In genomic region chr3:187975571-187976360, GRCh38 we compare ENCODE assay signal across 13 cellular contexts.
DNase-seq lines count a peak whose midpoint lies in the region; ATAC-seq and TF ChIP-seq lines count a peak whose summit lies in the region.
"Had no signal": no experiment of that assay in that cellular context is flagged by ENCODE, and none has a peak within 500 bp of the region (broad histone marks: within the 10 kb centered on the region; RNA-seq: fewer than 3 reads in every experiment).

No MANE protein-coding gene starts in this region.

- H3K4me3 Mint-ChIP-seq in activated T-cell treated with anti-CD3 and anti-CD28 coated beads, Interleukin-2, amount 50 U/mL, for 72 hours: peak overlapping the region; percentile 78 to 96
- H3K4me3 Mint-ChIP-seq: mesothelial cell of epicardium, type B pancreatic cell had no signal

- no peak overlapping the region for H3K4ac ChIP-seq in mesendoderm (ENCODE audit: low read depth, low read length)

- H3K36me3 ChIP-seq in ACC112 (ENCODE audit: insufficient read depth, low read length) (no peaks in the 10 kb centered on the region; the same call in 1 of the 2 replicates), HCT116 (ENCODE audit: control insufficient read depth in 1 of 2, insufficient read depth in 2 of 2, low read length in 2 of 2) (no peaks in the 10 kb centered on the region), mesendoderm (ENCODE audit: control insufficient read depth, insufficient read depth, low read length) (no peaks in the 10 kb centered on the region), HAP-1 (replicated peaks) (no peaks in the 10 kb centered on the region)

- H3K4me2 ChIP-seq in HCT116 (ENCODE audit: low read length) (peak overlapping the region; percentile 39), mesendoderm (ENCODE audit: low read length) (no peak overlapping the region)

- H3K4me1 ChIP-seq in ACC112 (ENCODE audit: control insufficient read depth, insufficient read depth, low read length, unreplicated experiment) (peaks cover 18% of the 10 kb centered on the region), HCT116 (ENCODE audit: control insufficient read depth in 1 of 2, insufficient read depth in 2 of 2, low read length in 2 of 2) (peaks cover 0 to 16% of the 10 kb centered on the region in 2 experiments; a peak in 2 of 4 replicates), mesendoderm (ENCODE audit: control insufficient read depth, low read depth, low read length) (peaks cover 3% of the 10 kb centered on the region), HAP-1 (no peaks in the 10 kb centered on the region)

- no peak for TF ChIP-seq CTCF in HCT116 (IDR thresholded peaks at IDR 0.05 in 2 of 3, conservative IDR thresholded peaks at IDR 0.05 in 1 of 3; ENCODE audit: borderline replicate concordance in 1 of 3, insufficient read depth in 1 of 3, low read depth in 2 of 3, low read length in 2 of 3)

- TF ChIP-seq POLR2A in HCT116 (IDR thresholded peaks at IDR 0.05; ENCODE audit: borderline replicate concordance, extremely low read depth, insufficient read depth, insufficient read length): no peak

- H3K56ac ChIP-seq in mesendoderm (ENCODE audit: low read length): no peak overlapping the region

- peak overlapping the region; percentile 27 for H4K5ac ChIP-seq in mesendoderm (ENCODE audit: low read length)

- peaks cover 0 to 2% of the 10 kb centered on the region in 2 donors for H3K9me3 Mint-ChIP-seq in activated T-cell treated with anti-CD3 and anti-CD28 coated beads, Interleukin-2, amount 50 U/mL, for 72 hours
- H3K9me3 Mint-ChIP-seq: type B pancreatic cell had no signal

- H3K4me1 Mint-ChIP-seq in activated T-cell treated with anti-CD3 and anti-CD28 coated beads, Interleukin-2, amount 50 U/mL, for 72 hours (ENCODE audit: low read depth): peaks cover 74% of the 10 kb centered on the region
- H3K4me1 Mint-ChIP-seq: mesothelial cell of epicardium had no signal

- peak overlapping the region; percentile 98 for H3K27ac Mint-ChIP-seq in activated T-cell treated with anti-CD3 and anti-CD28 coated beads, Interleukin-2, amount 50 U/mL, for 72 hours
- H3K27ac Mint-ChIP-seq: mesothelial cell of epicardium, type B pancreatic cell had no signal

- RAD21 ChIA-PET in HCT116 (lab: Charles Lee; ENCODE audit: low non-redundant PET in 1 of 2, low total read pairs in 2 of 2, uncharacterized antibody in 2 of 2, unreplicated experiment in 2 of 2): no interaction called here

- no peak overlapping the region for H3K23ac ChIP-seq in mesendoderm (ENCODE audit: low read length)

- ATAC-seq in HCT116 (peak; percentile 72), HG03432 (IDR thresholded peaks at IDR 0.05; ENCODE audit: unreplicated experiment) (no peak), SK-N-SH treated with all-trans-retinoic acid at 6 μM for 48 hours (no peak)
- peak; percentile 61 to 62 for ATAC-seq in activated T-cell treated with anti-CD3 and anti-CD28 coated beads, Interleukin-2, amount 50 U/mL, for 72 hours (replicated peaks in 1 of 2)

- CTCF ChIA-PET in HCT116 (lab: Charles Lee): no interaction called here

- H2BK120ac ChIP-seq in mesendoderm (ENCODE audit: low read depth, low read length): no peak overlapping the region

- in situ Hi-C loops in HAP-1 (cut with MboI; ENCODE audit: low sequenced_read_pairs): no loop called here

- peaks cover 10% of the 10 kb centered on the region for H3K27me3 Mint-ChIP-seq in activated T-cell treated with anti-CD3 and anti-CD28 coated beads, Interleukin-2, amount 50 U/mL, for 72 hours (ENCODE audit: low read depth)

- H3K9me2 ChIP-seq in HCT116 (ENCODE audit: insufficient read depth): no peaks in the 10 kb centered on the region

- no TSS peak for BruUV-seq in HCT116 (replicated peaks; lab: Mats Ljungman, UMichigan)

- H3K79me2 ChIP-seq in ACC112 (ENCODE audit: control insufficient read depth, insufficient read depth, low read length, unreplicated experiment) (no peaks in the 10 kb centered on the region), HCT116 (ENCODE audit: insufficient read depth, low read length) (no peaks in the 10 kb centered on the region), mesendoderm (ENCODE audit: control insufficient read depth, insufficient read depth, low read length) (no peaks in the 10 kb centered on the region)

- H3K79me1 ChIP-seq in mesendoderm (ENCODE audit: low read length): no peaks in the 10 kb centered on the region

- H3K27ac ChIP-seq in ACC112 (ENCODE audit: low read depth, low read length): peak overlapping the region; percentile 67
- no peak overlapping the region for H3K27ac ChIP-seq in HCT116 (ENCODE audit: low read depth, low read length)
- no peak overlapping the region for H3K27ac ChIP-seq in mesendoderm (ENCODE audit: low read depth, low read length)

- no peak overlapping the region for H3K18ac ChIP-seq in mesendoderm (ENCODE audit: low read length)

- H2AFZ ChIP-seq in ACC112 (ENCODE audit: low read length, unreplicated experiment): peak overlapping the region; percentile 55
- no peak overlapping the region for H2AFZ ChIP-seq in HCT116 (ENCODE audit: low read depth, low read length, poor library complexity, severe bottlenecking)

- H2AK5ac ChIP-seq in mesendoderm (ENCODE audit: low read length): no peak overlapping the region

- H3K36me3 Mint-ChIP-seq in activated T-cell treated with anti-CD3 and anti-CD28 coated beads, Interleukin-2, amount 50 U/mL, for 72 hours (ENCODE audit: insufficient read depth in 2 of 2): peaks cover 7 to 12% of the 10 kb centered on the region in 2 donors
- H3K36me3 Mint-ChIP-seq: type B pancreatic cell had no signal

- H2BK15ac ChIP-seq in mesendoderm (replicated peaks; ENCODE audit: low read depth): no peak overlapping the region

- no CpG with 5 or more reads among the region's 7 CpGs for WGBS in mesendoderm (ENCODE audit: extremely low coverage, insufficient coverage, low lambda C conversion rate)

- POLR2A ChIA-PET in HCT116 (lab: Charles Lee): no interaction called here

- no peaks in the 10 kb centered on the region for H4K20me1 ChIP-seq in HCT116 (ENCODE audit: insufficient read depth)

- no peak overlapping the region for H2BK5ac ChIP-seq in mesendoderm (ENCODE audit: low read length)

- no peaks in the 10 kb centered on the region for H3K27me3 ChIP-seq in ACC112 (ENCODE audit: insufficient read depth, low read length)
- no peaks in the 10 kb centered on the region for H3K27me3 ChIP-seq in HCT116 (ENCODE audit: insufficient read depth, low read length)
- H3K27me3 ChIP-seq in mesendoderm (ENCODE audit: insufficient read depth, low read length, poor library complexity): no peaks in the 10 kb centered on the region
- H3K27me3 ChIP-seq in HAP-1 (ENCODE audit: low read depth): no peaks in the 10 kb centered on the region

- peaks cover 3 to 5% of the 10 kb centered on the region in 2 experiments; a peak in 2 of 4 replicates for H3K9me3 ChIP-seq in HCT116 (ENCODE audit: control insufficient read depth in 1 of 2, insufficient read depth in 1 of 2, low read depth in 1 of 2, low read length in 2 of 2)
- H3K9me3 ChIP-seq in HAP-1: no peaks in the 10 kb centered on the region

- TF ChIP-seq RAD21 in HCT116 (IDR thresholded peaks at IDR 0.05; ENCODE audit: low read depth): no peak

- intact Hi-C loops in HCT116 (cut with micrococcal nuclease): no loop called here

- H4K8ac ChIP-seq in mesendoderm (ENCODE audit: low read depth, low read length): no peak overlapping the region

- H3K4me3 ChIP-seq in ACC112 (ENCODE audit: low read depth, low read length): 0 out of 2 replicates have a peak overlapping the region, but pooled peaks have one; percentile 38
- no peak overlapping the region for H3K4me3 ChIP-seq in HCT116 (replicated peaks in 1 of 2; ENCODE audit: low read depth in 1 of 2, low read length in 2 of 2)
- H3K4me3 ChIP-seq in mesendoderm (ENCODE audit: low read length): no peak overlapping the region
- H3K4me3 ChIP-seq in HAP-1: no peak overlapping the region

- H3K9ac ChIP-seq in HCT116 (ENCODE audit: low read length): no peak overlapping the region
- no peak overlapping the region for H3K9ac ChIP-seq in mesendoderm (ENCODE audit: low read length)

- DNase-seq in HCT116 (ENCODE audit: low read depth, low spot score): peak; percentile 4
- peak in 1 of 2 donors; percentile 29 for DNase-seq in activated T-cell treated with anti-CD3 and anti-CD28 coated beads, Interleukin-2, amount 50 U/mL, for 72 hours
- DNase-seq in mesendoderm: peak; percentile 60
- no peak for DNase-seq in COLO829 (ENCODE audit: low spot score)
- DNase-seq in HAP-1 (ENCODE audit: low spot score in 2 of 2): no peak
- DNase-seq: foreskin melanocyte, IMR-90, NCI-H748 treated with DMSO at 0.1 percent for 48 hours had no signal

TF ChIP-seq in HCT116, 20 proteins besides CTCF, POLR2A, EP300 and RAD21 (continues in another document):
- no peak for TF ChIP-seq SIN3A (IDR thresholded peaks at IDR 0.05; ENCODE audit: low read depth)
- no peak for TF ChIP-seq MAX (IDR thresholded peaks at IDR 0.05)
- TF ChIP-seq YY1 (IDR thresholded peaks at IDR 0.05; ENCODE audit: extremely low read depth, insufficient replicate concordance, low read depth, low read length): no peak
- TF ChIP-seq JUND (IDR thresholded peaks at IDR 0.05): 0 out of 2 replicates have a peak, but pooled peaks have one; percentile 15
- TF ChIP-seq EZH2phosphoT487 (IDR thresholded peaks at IDR 0.05; ENCODE audit: borderline replicate concordance): no peak
- TF ChIP-seq ZFX (IDR thresholded peaks at IDR 0.05): no peak
- TF ChIP-seq SP1 (IDR thresholded peaks at IDR 0.05; ENCODE audit: low read depth): no peak
- no peak for TF ChIP-seq ELF1 (IDR thresholded peaks at IDR 0.05; ENCODE audit: borderline replicate concordance, low read depth)

TF ChIP-seq in SK-N-SH treated with all-trans-retinoic acid at 6 μM for 48 hours, 23 proteins besides CTCF, POLR2A, EP300 and RAD21 (continues in another document):
- TF ChIP-seq PPARA (CRISPR knock-in tag; IDR thresholded peaks at IDR 0.05; ENCODE audit: borderline replicate concordance) (no peak), ZNF8 (CRISPR knock-in tag; IDR thresholded peaks at IDR 0.05) (no peak), ESRRG (CRISPR knock-in tag; IDR thresholded peaks at IDR 0.05) (no peak), CSDC2 (CRISPR knock-in tag; IDR thresholded peaks at IDR 0.05) (no peak), SNAI2 (CRISPR knock-in tag; IDR thresholded peaks at IDR 0.05) (no peak), TCF4 (CRISPR knock-in tag; IDR thresholded peaks at IDR 0.05; ENCODE audit: borderline replicate concordance) (no peak), OSR1 (CRISPR knock-in tag; IDR thresholded peaks at IDR 0.05) (no peak)

Comparison
In these comparisons a context has a peak if more than half of its experiments do, and no peak if none do; other contexts are left out.
1. ATAC-seq: peak in HCT116 (single experiment) and activated T-cell treated with anti-CD3 and anti-CD28 coated beads, Interleukin-2, amount 50 U/mL, for 72 hours (2 of 2); none in HG03432 (single experiment) and SK-N-SH treated with all-trans-retinoic acid at 6 μM for 48 hours (single experiment).
2. DNase-seq: peak in HCT116 (single experiment) and mesendoderm (single experiment); none in COLO829 (single experiment) and HAP-1 (0 of 2).